In the genomic region with DNA sequence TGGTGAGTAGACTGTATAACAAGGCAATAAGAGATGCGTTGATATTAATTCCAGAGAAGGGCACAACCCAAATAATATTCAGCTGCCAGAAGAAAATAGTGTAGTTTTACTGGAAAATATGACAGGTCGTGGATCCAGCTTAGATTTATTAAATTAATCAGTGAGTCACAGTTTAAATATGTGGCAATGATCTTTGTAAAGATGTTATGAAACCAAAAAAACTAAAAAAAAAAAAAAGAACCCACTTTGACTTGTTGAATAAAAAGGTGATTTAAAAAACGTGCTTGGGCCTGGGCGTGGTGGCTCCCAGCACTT, we compare ENCODE assay signal across 22 cellular contexts. TPM values are rescaled to one million over a fixed set of nuclear protein-coding genes. Genes with fewer than 3 reads are reported as not detected.
DNase-seq lines count a peak whose midpoint lies in the region; ATAC-seq, FAIRE-seq and TF ChIP-seq lines count a peak whose summit lies in the region.
"Had no signal": no experiment of that assay in that cellular context is flagged by ENCODE, and none has a peak within 500 bp of the region (broad histone marks: within the 10 kb centered on the region; RNA-seq: fewer than 3 reads in every experiment).

No MANE protein-coding gene starts in this region.

- DNase-seq in HL-60 (ENCODE audit: low read depth in 1 of 2, low spot score in 1 of 2): no peak
- peak; percentile 58 for DNase-seq in bronchial epithelial cell (ENCODE audit: low read depth)
- DNase-seq in foreskin keratinocyte: peak; percentile 40 to 62
- DNase-seq in activated CD4-positive, alpha-beta T cell treated with anti-CD3 and anti-CD28 coated beads, Interleukin-2, amount 50 U/mL, for 4 hours: no peak
- no peak for DNase-seq in colonic mucosa
- DNase-seq in activated CD4-positive, CD25-positive, alpha-beta regulatory T cell (lab: John Stamatoyannopoulos, UW): no peak
- DNase-seq: ACHN; activated CD8-positive, alpha-beta T cell treated with anti-CD3 and anti-CD28 coated beads, Interleukin-2, amount 10 ng/mL, durations not matched to agents 7 days and 5 days; activated T-cell treated with anti-CD3 and anti-CD28 coated beads, Interleukin-2, amount 50 U/mL, for 48 hours; foreskin melanocyte; H7; left cardiac atrium; NCI-H2029; NCI-H510A treated with DMSO at 0.1 percent for 48 hours; retina; stimulated activated naive CD4-positive, alpha-beta T cell; transverse colon had no signal

- intact Hi-C loops in colonic mucosa (cut with DNase I): no loop called here

- TF ChIP-seq CTCF in HL-60 (IDR thresholded peaks at IDR 0.05; ENCODE audit: insufficient read depth, low read length) (no peak), bronchial epithelial cell (IDR thresholded peaks at IDR 0.05; ENCODE audit: insufficient read depth, low read length, severe bottlenecking) (no peak), foreskin keratinocyte (conservative IDR thresholded peaks at IDR 0.05) (no peak), colonic mucosa (IDR thresholded peaks at IDR 0.05) (no peak)

- H3K27ac ChIP-seq in ACC112 (ENCODE audit: low read depth, low read length) (peak overlapping the region; percentile 84), HL-60 (replicated peaks) (peak overlapping the region; percentile 71; the same call in 1 of the 2 replicates), foreskin keratinocyte (peak overlapping the region; percentile 77), colonic mucosa (no peak overlapping the region)
- H3K27ac ChIP-seq: SJSA1, transverse colon had no signal

- peak overlapping the region; percentile 60 for H2AFZ ChIP-seq in ACC112 (ENCODE audit: low read length, unreplicated experiment)

- H3K4me1 ChIP-seq in ACC112 (ENCODE audit: control insufficient read depth, insufficient read depth, low read length, unreplicated experiment) (peaks cover 19% of the 10 kb centered on the region), foreskin keratinocyte (peaks cover 11% of the 10 kb centered on the region), colonic mucosa (no peaks in the 10 kb centered on the region)
- H3K4me1 ChIP-seq: transverse colon had no signal

- no peak for FAIRE-seq in bronchial epithelial cell (lab: Jason Lieb, UNC)

- no peaks in the 10 kb centered on the region for H3K9me3 ChIP-seq in colonic mucosa
- H3K9me3 ChIP-seq: SJSA1, transverse colon had no signal

- ATAC-seq in foreskin keratinocyte (no peak), HG03342 (IDR thresholded peaks at IDR 0.05; ENCODE audit: unreplicated experiment) (no peak)
- ATAC-seq: activated CD8-positive, alpha-beta T cell treated with anti-CD3 and anti-CD28 coated beads, Interleukin-2, amount 10 ng/mL, durations not matched to agents 7 days and 5 days; activated naive CD4-positive, alpha-beta T cell treated with anti-CD3 and anti-CD28 coated beads, Interleukin-2, amount 50 U/mL, for 72 hours; WTC11 had no signal

- no peak overlapping the region for H3K9ac ChIP-seq in colonic mucosa (ENCODE audit: low read depth in 2 of 2, low read length in 2 of 2)

- H3K27me3 ChIP-seq in ACC112 (ENCODE audit: insufficient read depth, low read length): no peaks in the 10 kb centered on the region
- no peaks in the 10 kb centered on the region for H3K27me3 ChIP-seq in HL-60 (ENCODE audit: insufficient read depth, poor library complexity, severe bottlenecking)
- H3K27me3 ChIP-seq in bronchial epithelial cell (ENCODE audit: control insufficient read depth, insufficient read depth, low read length): no peaks in the 10 kb centered on the region
- no peaks in the 10 kb centered on the region for H3K27me3 ChIP-seq in foreskin keratinocyte
- H3K27me3 ChIP-seq in colonic mucosa: no peaks in the 10 kb centered on the region
- H3K27me3 ChIP-seq: SJSA1, transverse colon had no signal

- H3K36me3 ChIP-seq in ACC112 (ENCODE audit: insufficient read depth, low read length): 0 out of 2 replicates have a peak, but pooled peaks cover under 1% of the 10 kb centered on the region
- H3K36me3 ChIP-seq in bronchial epithelial cell (ENCODE audit: control insufficient read depth, insufficient read depth, low read length): no peaks in the 10 kb centered on the region
- no peaks in the 10 kb centered on the region for H3K36me3 ChIP-seq in colonic mucosa
- H3K36me3 ChIP-seq: SJSA1 had no signal

- no peak overlapping the region; the same call in 1 of the 2 replicates for H3K4me3 ChIP-seq in ACC112 (ENCODE audit: low read depth, low read length)
- H3K4me3 ChIP-seq in HL-60 (replicated peaks; ENCODE audit: insufficient read depth, low read length): no peak overlapping the region
- H3K4me3 ChIP-seq in bronchial epithelial cell (ENCODE audit: low read depth, low read length): no peak overlapping the region
- H3K4me3 ChIP-seq in colonic mucosa: no peak overlapping the region
- H3K4me3 ChIP-seq: SJSA1, transverse colon had no signal

- H3K79me2 ChIP-seq in ACC112 (ENCODE audit: control insufficient read depth, insufficient read depth, low read length, unreplicated experiment): no peaks in the 10 kb centered on the region

RNA-seq across cellular contexts. Expression of gene KIF14, which starts 20.6 kb away (rescaled TPM):
- total RNA-seq in bronchial epithelial cell (0.51 and 0.79 TPM in 2 replicates), foreskin keratinocyte (19.1 and 24.9 TPM in 2 replicates), colonic mucosa (1 to 10 TPM; 2.7 to 8.2 TPM)
- 2.5 and 3.7 TPM in 2 replicates for polyA plus RNA-seq in foreskin keratinocyte

RNA-seq across cellular contexts. Expression of gene DDX59, which starts 28.6 kb away (rescaled TPM):
- total RNA-seq in bronchial epithelial cell: 12.7 and 12.9 TPM in 2 replicates
- total RNA-seq in foreskin keratinocyte: 14.0 and 14.4 TPM in 2 replicates
- polyA plus RNA-seq in foreskin keratinocyte: 10.7 and 12.3 TPM in 2 replicates
- 10 to 100 TPM; 10.2 to 14.6 TPM for total RNA-seq in colonic mucosa

Comparison
In these comparisons a context has a peak if more than half of its experiments do, and no peak if none do; other contexts are left out.
1. DNase-seq: peak in bronchial epithelial cell (single experiment) and foreskin keratinocyte (2 of 2); none in HL-60 (0 of 2), activated CD4-positive, alpha-beta T cell treated with anti-CD3 and anti-CD28 coated beads, Interleukin-2, amount 50 U/mL, for 4 hours (0 of 2), colonic mucosa (single experiment) and activated CD4-positive, CD25-positive, alpha-beta regulatory T cell (0 of 4).